Comparison of ENCODE assay signal across 7 cellular contexts in genomic region chr17:78387982-78388941, GRCh38.
A peak's percentile ranks its signal among the peaks of the same experiment; 100 is the strongest.
DNase-seq lines count a peak whose midpoint lies in the region; ATAC-seq, FAIRE-seq and TF ChIP-seq lines count a peak whose summit lies in the region.

No MANE protein-coding gene starts in this region.

- H3K4me1 Mint-ChIP-seq in stimulated activated naive CD8-positive, alpha-beta T cell treated with anti-CD3 and anti-CD28 coated beads, Interleukin-15, amount 100 ng/mL, for 72 hours, result peaks cover 83% of the 10 kb centered on the region

- no peaks in the 10 kb centered on the region for H3K9me3 Mint-ChIP-seq in stimulated activated naive CD8-positive, alpha-beta T cell treated with anti-CD3 and anti-CD28 coated beads, Interleukin-15, amount 100 ng/mL, for 72 hours

- no peaks in the 10 kb centered on the region for H3K27me3 Mint-ChIP-seq in stimulated activated naive CD8-positive, alpha-beta T cell treated with anti-CD3 and anti-CD28 coated beads, Interleukin-15, amount 100 ng/mL, for 72 hours

- peak; percentile 98 for DNase-seq in SKM-1 (lab: John Stamatoyannopoulos, UW; ENCODE audit: unreplicated experiment)
- DNase-seq in germinal center (ENCODE audit: low spot score), result peak; percentile 61
- no peak for DNase-seq in stimulated activated naive CD8-positive, alpha-beta T cell treated with anti-CD3 and anti-CD28 coated beads, Interleukin-15, amount 100 ng/mL, for 72 hours
- no peak for DNase-seq in D721Med (ENCODE audit: insufficient read length, low spot score)

- H3K4me3 Mint-ChIP-seq in stimulated activated naive CD8-positive, alpha-beta T cell treated with anti-CD3 and anti-CD28 coated beads, Interleukin-15, amount 100 ng/mL, for 72 hours, result peak overlapping the region; percentile 52 to 72

- TF ChIP-seq CTCF in D721Med (IDR thresholded peaks at IDR 0.05; ENCODE audit: insufficient read depth, missing control alignments), result no peak

- FAIRE-seq in D721Med (lab: Jason Lieb, UNC), result no peak

- H3K27ac Mint-ChIP-seq in stimulated activated naive CD8-positive, alpha-beta T cell treated with anti-CD3 and anti-CD28 coated beads, Interleukin-15, amount 100 ng/mL, for 72 hours, result peak overlapping the region; percentile 65 to 79

- ATAC-seq in GM21526 (IDR thresholded peaks at IDR 0.05; ENCODE audit: low FRiP score, unreplicated experiment), result peak; percentile 43
- no peak for ATAC-seq in stimulated activated naive CD8-positive, alpha-beta T cell treated with anti-CD3 and anti-CD28 coated beads, Interleukin-15, amount 100 ng/mL, for 72 hours
- ATAC-seq in HG03521 (IDR thresholded peaks at IDR 0.05; ENCODE audit: unreplicated experiment), result no peak
- no peak for ATAC-seq in HG02884 (IDR thresholded peaks at IDR 0.05; ENCODE audit: unreplicated experiment)

Comparison
In these comparisons a context has a peak if more than half of its experiments do, and no peak if none do; other contexts are left out.
1. DNase-seq: peak in SKM-1 (single experiment) and germinal center (single experiment); none in stimulated activated naive CD8-positive, alpha-beta T cell treated with anti-CD3 and anti-CD28 coated beads, Interleukin-15, amount 100 ng/mL, for 72 hours (0 of 2) and D721Med (single experiment).